In genomic region chr3:197950661-197951029, GRCh38 we compare ENCODE assay signal across 8 cellular contexts. TPM values are rescaled to one million over a fixed set of nuclear protein-coding genes. Genes with fewer than 3 reads are reported as not detected.
DNase-seq lines count a peak whose midpoint lies in the region; ATAC-seq and TF ChIP-seq lines count a peak whose summit lies in the region.

No MANE protein-coding gene starts in this region.

- H2AFZ ChIP-seq in OCI-LY3 (ENCODE audit: low read depth, low read length) (no peak overlapping the region), osteoblast (ENCODE audit: low read length) (peak overlapping the region; percentile 89)

- H3K9ac ChIP-seq in OCI-LY3 (ENCODE audit: low read length) (peak overlapping the region; percentile 99), endodermal cell (ENCODE audit: extremely low read depth, low read length, poor library complexity, severe bottlenecking) (peak overlapping the region; percentile 97)

- POLR2A ChIA-PET in CD8-positive, alpha-beta T cell (lab: Charles Lee): interaction anchor here (0.9 to 1.7 kb wide), 3 partner anchors 9 to 129 kb away, joined by 4 to 10 read pairs (median 7); partner anchors contain the start of gene LMLN

- peak overlapping the region; percentile 59 for H3K4me3 ChIP-seq in CD8-positive, alpha-beta T cell (ENCODE audit: low read depth, low read length)
- H3K4me3 ChIP-seq in OCI-LY3 (ENCODE audit: low read length) (peak overlapping the region; percentile 100), endodermal cell (ENCODE audit: low read length) (peak overlapping the region; percentile 94), osteoblast (ENCODE audit: insufficient read depth, low read length) (peak overlapping the region; percentile 82)

- CTCF ChIA-PET in CD8-positive, alpha-beta T cell (lab: Charles Lee): no interaction called here

- ATAC-seq in CD8-positive, alpha-beta T cell: no peak
- ATAC-seq in HG02885 (IDR thresholded peaks at IDR 0.05; ENCODE audit: poor library complexity, unreplicated experiment): no peak

- TF ChIP-seq CTCF in CD8-positive, alpha-beta T cell (IDR thresholded peaks at IDR 0.05): no peak
- no peak for TF ChIP-seq CTCF in OCI-LY3 (IDR thresholded peaks at IDR 0.05; ENCODE audit: low read depth, low read length)
- TF ChIP-seq CTCF in endodermal cell (conservative IDR thresholded peaks at IDR 0.05): no peak
- TF ChIP-seq CTCF in osteoblast (IDR thresholded peaks at IDR 0.05; ENCODE audit: extremely low read depth, low read depth, low read length): no peak

- peak overlapping the region; percentile 98 for H3K4me3 Mint-ChIP-seq in CD8-positive, alpha-beta T cell
- peak overlapping the region; percentile 97 for H3K4me3 Mint-ChIP-seq in endodermal cell

- no peaks in the 10 kb centered on the region for H3K9me3 ChIP-seq in CD8-positive, alpha-beta T cell (ENCODE audit: low read length)
- H3K9me3 ChIP-seq in OCI-LY3 (ENCODE audit: insufficient read depth, low read length) (no peaks in the 10 kb centered on the region), endodermal cell (ENCODE audit: control insufficient read depth, low read length) (no peaks in the 10 kb centered on the region), osteoblast (ENCODE audit: low read depth, low read length) (no peaks in the 10 kb centered on the region)

- peak overlapping the region; percentile 98 for H3K27ac Mint-ChIP-seq in CD8-positive, alpha-beta T cell
- peak overlapping the region; percentile 100 for H3K27ac Mint-ChIP-seq in endodermal cell

- WGBS in endodermal cell (ENCODE audit: insufficient coverage in 1 of 2, insufficient read length in 1 of 2), 2 experiments: 1% methylated on average over 7 to 10 of the region's 10 CpGs

- H3K36me3 ChIP-seq in CD8-positive, alpha-beta T cell (ENCODE audit: insufficient read depth, low read length): peaks cover 28% of the 10 kb centered on the region
- H3K36me3 ChIP-seq in OCI-LY3 (replicated peaks; ENCODE audit: low read depth, low read length) (peaks cover 40% of the 10 kb centered on the region), endodermal cell (ENCODE audit: control insufficient read depth, insufficient read depth, low read length) (peaks cover 49% of the 10 kb centered on the region), osteoblast (ENCODE audit: insufficient read depth, low read length) (peaks cover 45% of the 10 kb centered on the region)

- H3K27me3 ChIP-seq in CD8-positive, alpha-beta T cell (ENCODE audit: insufficient read depth, low read length): no peaks in the 10 kb centered on the region
- H3K27me3 ChIP-seq in OCI-LY3 (ENCODE audit: low read depth, low read length) (no peaks in the 10 kb centered on the region), endodermal cell (ENCODE audit: control insufficient read depth, insufficient read depth, low read length, poor library complexity, severe bottlenecking) (no peaks in the 10 kb centered on the region), osteoblast (ENCODE audit: insufficient read depth, low read length) (no peaks in the 10 kb centered on the region)

- no peaks in the 10 kb centered on the region for H3K9me3 Mint-ChIP-seq in CD8-positive, alpha-beta T cell
- no peaks in the 10 kb centered on the region for H3K9me3 Mint-ChIP-seq in endodermal cell

- H3K79me2 ChIP-seq in OCI-LY3 (ENCODE audit: low read length) (peaks cover 43% of the 10 kb centered on the region), osteoblast (ENCODE audit: insufficient read depth, low read length) (peaks cover 49% of the 10 kb centered on the region)

- intact Hi-C loops in CD8-positive, alpha-beta T cell (cut with DNase I, micrococcal nuclease): loop anchor here (1.0 to 5.0 kb wide), 2 partner anchors 10 to 203 kb away; partner anchors contain the start of genes LMLN (in 2 of the 2) and FYTTD1 (in 1 of the 2)

- H3K4me1 Mint-ChIP-seq in CD8-positive, alpha-beta T cell (ENCODE audit: low read depth): peaks cover 46% of the 10 kb centered on the region
- H3K4me1 Mint-ChIP-seq in endodermal cell: peaks cover 11% of the 10 kb centered on the region

- peak overlapping the region; percentile 91 for H3K27ac ChIP-seq in CD8-positive, alpha-beta T cell (ENCODE audit: low read depth, low read length)
- peak overlapping the region; percentile 83 for H3K27ac ChIP-seq in OCI-LY3 (ENCODE audit: low read length)
- H3K27ac ChIP-seq in endodermal cell (ENCODE audit: low read depth, low read length): peak overlapping the region; percentile 99
- H3K27ac ChIP-seq in osteoblast (ENCODE audit: low read depth, low read length): peak overlapping the region; percentile 98

- H3K36me3 Mint-ChIP-seq in CD8-positive, alpha-beta T cell: peaks cover 52% of the 10 kb centered on the region
- H3K36me3 Mint-ChIP-seq in endodermal cell (ENCODE audit: low read depth): peaks cover 48% of the 10 kb centered on the region

- peaks cover 24% of the 10 kb centered on the region; the same call in 1 of the 2 replicates for H4K20me1 ChIP-seq in OCI-LY3 (ENCODE audit: insufficient read depth, low read length)
- peaks cover 36% of the 10 kb centered on the region for H4K20me1 ChIP-seq in osteoblast (ENCODE audit: insufficient read depth, low read length)

- no peak for DNase-seq in CD8-positive, alpha-beta T cell
- DNase-seq in endodermal cell (no peak), osteoblast (ENCODE audit: insufficient read length, low spot score, missing footprints) (no peak), SIG-M5 treated with dmso at 0.1 percent for 504 hours (lab: John Stamatoyannopoulos, UW; ENCODE audit: unreplicated experiment) (no peak), CD1c-positive myeloid dendritic cell (ENCODE audit: extremely low spot score) (no peak), GM19238 (ENCODE audit: insufficient read length, low spot score) (no peak)

- H3K4me1 ChIP-seq in CD8-positive, alpha-beta T cell (ENCODE audit: insufficient read depth, low read length): peaks cover 39% of the 10 kb centered on the region
- H3K4me1 ChIP-seq in OCI-LY3 (ENCODE audit: low read length): peaks cover 17% of the 10 kb centered on the region
- peaks cover 6% of the 10 kb centered on the region for H3K4me1 ChIP-seq in endodermal cell (ENCODE audit: control insufficient read depth, insufficient read depth, low read length)
- H3K4me1 ChIP-seq in osteoblast (ENCODE audit: insufficient read depth, low read length): peaks cover 43% of the 10 kb centered on the region

- no peaks in the 10 kb centered on the region for H3K27me3 Mint-ChIP-seq in CD8-positive, alpha-beta T cell (ENCODE audit: low read depth)
- H3K27me3 Mint-ChIP-seq in endodermal cell (ENCODE audit: insufficient read depth): peaks cover 6% of the 10 kb centered on the region

- H3K4me2 ChIP-seq in OCI-LY3 (ENCODE audit: low read length): peak overlapping the region; percentile 84
- peak overlapping the region; percentile 87 for H3K4me2 ChIP-seq in osteoblast (ENCODE audit: insufficient read depth, low read length)

RNA-seq across cellular contexts. Expression of gene RPL35A, which starts 0.7 kb away (rescaled TPM):
- 1,000 to 10,000 TPM; 2,004 to 2,100 TPM for total RNA-seq in CD8-positive, alpha-beta T cell
- total RNA-seq in endodermal cell: 1,000 to 10,000 TPM; 1,211 to 1,450 TPM
- polyA plus RNA-seq in endodermal cell (2013, experiment 1 of 2): 1,620 TPM
- polyA plus RNA-seq in endodermal cell (2013, experiment 2 of 2): 1,552 TPM
- 373 and 450 TPM in 2 replicates for total RNA-seq in osteoblast

RNA-seq across cellular contexts. Expression of gene LMLN, which starts 9.4 kb away (rescaled TPM):
- total RNA-seq in CD8-positive, alpha-beta T cell: 1 to 10 TPM; 4.4 to 6.4 TPM
- total RNA-seq in endodermal cell (10 to 100 TPM; 10.0 to 10.5 TPM), osteoblast (13.0 and 16.3 TPM in 2 replicates)
- 7.1 TPM for polyA plus RNA-seq in endodermal cell (2013, experiment 1 of 2)
- 8.2 TPM for polyA plus RNA-seq in endodermal cell (2013, experiment 2 of 2)
